Comparison of ENCODE assay signal across 1 cellular context in the genomic region with DNA sequence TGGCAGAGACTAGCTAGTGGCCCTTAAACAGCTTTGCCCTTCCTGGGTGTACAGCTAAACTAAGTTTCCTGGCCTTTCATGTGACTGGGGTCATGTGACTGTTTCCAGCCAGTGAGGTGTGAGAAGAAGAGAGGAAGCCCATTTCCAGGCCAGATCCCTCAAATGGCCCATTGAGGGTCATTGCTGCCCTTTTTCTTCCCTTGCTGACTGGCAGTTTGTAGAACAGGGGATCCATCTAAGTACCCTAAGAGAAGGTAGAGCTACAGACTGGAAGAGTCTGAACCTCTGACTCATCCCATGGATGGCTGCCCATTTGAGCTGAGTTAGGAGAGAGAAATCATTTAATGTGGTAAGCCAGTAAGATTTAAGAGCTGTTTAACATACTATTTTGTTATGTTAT.
TF ChIP-seq lines count a peak whose summit lies in the region.

No MANE protein-coding gene starts in this region.

TF ChIP-seq in HepG2, 621 proteins besides CTCF, POLR2A, EP300 and RAD21:
- no peak for TF ChIP-seq TARDBP (CRISPR knock-in tag; IDR thresholded peaks at IDR 0.05)
- no peak for TF ChIP-seq ZNF224 (CRISPR knock-in tag; IDR thresholded peaks at IDR 0.05)
- TF ChIP-seq ZNF724P (CRISPR knock-in tag; IDR thresholded peaks at IDR 0.05; ENCODE audit: borderline replicate concordance) = no peak
- TF ChIP-seq, protein P1, sequence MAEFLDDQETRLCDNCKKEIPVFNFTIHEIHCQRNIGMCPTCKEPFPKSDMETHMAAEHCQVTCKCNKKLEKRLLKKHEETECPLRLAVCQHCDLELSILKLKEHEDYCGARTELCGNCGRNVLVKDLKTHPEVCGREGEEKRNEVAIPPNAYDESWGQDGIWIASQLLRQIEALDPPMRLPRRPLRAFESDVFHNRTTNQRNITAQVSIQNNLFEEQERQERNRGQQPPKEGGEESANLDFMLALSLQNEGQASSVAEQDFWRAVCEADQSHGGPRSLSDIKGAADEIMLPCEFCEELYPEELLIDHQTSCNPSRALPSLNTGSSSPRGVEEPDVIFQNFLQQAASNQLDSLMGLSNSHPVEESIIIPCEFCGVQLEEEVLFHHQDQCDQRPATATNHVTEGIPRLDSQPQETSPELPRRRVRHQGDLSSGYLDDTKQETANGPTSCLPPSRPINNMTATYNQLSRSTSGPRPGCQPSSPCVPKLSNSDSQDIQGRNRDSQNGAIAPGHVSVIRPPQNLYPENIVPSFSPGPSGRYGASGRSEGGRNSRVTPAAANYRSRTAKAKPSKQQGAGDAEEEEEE (CRISPR knock-in tag; IDR thresholded peaks at IDR 0.05; ENCODE audit: borderline replicate concordance) = no peak
- TF ChIP-seq GATAD2A (CRISPR knock-in tag; IDR thresholded peaks at IDR 0.05) = no peak
- no peak for TF ChIP-seq ELF3 (CRISPR knock-in tag; IDR thresholded peaks at IDR 0.05)
- TF ChIP-seq, protein P2, sequence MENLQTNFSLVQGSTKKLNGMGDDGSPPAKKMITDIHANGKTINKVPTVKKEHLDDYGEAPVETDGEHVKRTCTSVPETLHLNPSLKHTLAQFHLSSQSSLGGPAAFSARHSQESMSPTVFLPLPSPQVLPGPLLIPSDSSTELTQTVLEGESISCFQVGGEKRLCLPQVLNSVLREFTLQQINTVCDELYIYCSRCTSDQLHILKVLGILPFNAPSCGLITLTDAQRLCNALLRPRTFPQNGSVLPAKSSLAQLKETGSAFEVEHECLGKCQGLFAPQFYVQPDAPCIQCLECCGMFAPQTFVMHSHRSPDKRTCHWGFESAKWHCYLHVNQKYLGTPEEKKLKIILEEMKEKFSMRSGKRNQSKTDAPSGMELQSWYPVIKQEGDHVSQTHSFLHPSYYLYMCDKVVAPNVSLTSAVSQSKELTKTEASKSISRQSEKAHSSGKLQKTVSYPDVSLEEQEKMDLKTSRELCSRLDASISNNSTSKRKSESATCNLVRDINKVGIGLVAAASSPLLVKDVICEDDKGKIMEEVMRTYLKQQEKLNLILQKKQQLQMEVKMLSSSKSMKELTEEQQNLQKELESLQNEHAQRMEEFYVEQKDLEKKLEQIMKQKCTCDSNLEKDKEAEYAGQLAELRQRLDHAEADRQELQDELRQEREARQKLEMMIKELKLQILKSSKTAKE (CRISPR knock-in tag; IDR thresholded peaks at IDR 0.05; ENCODE audit: borderline replicate concordance) = no peak
- no peak for TF ChIP-seq ZMYM3 (CRISPR knock-in tag; IDR thresholded peaks at IDR 0.05)
- no peak for TF ChIP-seq FOXO1 (CRISPR knock-in tag; IDR thresholded peaks at IDR 0.05)
- TF ChIP-seq ZNF367 (CRISPR knock-in tag; IDR thresholded peaks at IDR 0.05; ENCODE audit: borderline replicate concordance) = no peak
- TF ChIP-seq ZMYM4 (CRISPR knock-in tag; IDR thresholded peaks at IDR 0.05) = 0 out of 2 replicates have a peak, but pooled peaks have one; percentile 11
- TF ChIP-seq ZSCAN9 (CRISPR knock-in tag; IDR thresholded peaks at IDR 0.05; ENCODE audit: borderline replicate concordance) = no peak
- TF ChIP-seq ZNF333 (CRISPR knock-in tag; IDR thresholded peaks at IDR 0.05; ENCODE audit: borderline replicate concordance) = no peak
- no peak for TF ChIP-seq MXD4 (CRISPR knock-in tag; IDR thresholded peaks at IDR 0.05)
- no peak for TF ChIP-seq ZNF282 (IDR thresholded peaks at IDR 0.05; ENCODE audit: partially characterized antibody)
- peak; percentile 62 for TF ChIP-seq NFYB (CRISPR knock-in tag; IDR thresholded peaks at IDR 0.05)
- TF ChIP-seq POLR2AphosphoS5 (IDR thresholded peaks at IDR 0.05; ENCODE audit: low read depth, low read length) = peak; percentile 32; the same call in 1 of the 2 replicates
- TF ChIP-seq, protein P3, sequence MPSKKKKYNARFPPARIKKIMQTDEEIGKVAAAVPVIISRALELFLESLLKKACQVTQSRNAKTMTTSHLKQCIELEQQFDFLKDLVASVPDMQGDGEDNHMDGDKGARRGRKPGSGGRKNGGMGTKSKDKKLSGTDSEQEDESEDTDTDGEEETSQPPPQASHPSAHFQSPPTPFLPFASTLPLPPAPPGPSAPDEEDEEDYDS (CRISPR knock-in tag; IDR thresholded peaks at IDR 0.05) = no peak
- no peak for TF ChIP-seq NFKB2 (CRISPR knock-in tag; IDR thresholded peaks at IDR 0.05; ENCODE audit: borderline replicate concordance)
- peak; percentile 9; the same call in 1 of the 2 replicates for TF ChIP-seq ELF1 (CRISPR knock-in tag; IDR thresholded peaks at IDR 0.05)
- peak; percentile 75 for TF ChIP-seq KAT8 (CRISPR knock-in tag; IDR thresholded peaks at IDR 0.05)
- TF ChIP-seq RAD51 (IDR thresholded peaks at IDR 0.05; ENCODE audit: borderline replicate concordance) = peak; percentile 77
- TF ChIP-seq SAP130 (CRISPR knock-in tag; IDR thresholded peaks at IDR 0.05; ENCODE audit: low read depth) = peak; percentile 48; the same call in 1 of the 2 replicates
- TF ChIP-seq HDAC2 (CRISPR knock-in tag; IDR thresholded peaks at IDR 0.05) = no peak
- TF ChIP-seq ZNF230 (CRISPR knock-in tag; IDR thresholded peaks at IDR 0.05) = no peak
- TF ChIP-seq GATAD1 (CRISPR knock-in tag; IDR thresholded peaks at IDR 0.05) = peak; percentile 29; the same call in 1 of the 2 replicates
- TF ChIP-seq NFYC (CRISPR knock-in tag; IDR thresholded peaks at IDR 0.05) = peak; percentile 70
- TF ChIP-seq, protein P4, sequence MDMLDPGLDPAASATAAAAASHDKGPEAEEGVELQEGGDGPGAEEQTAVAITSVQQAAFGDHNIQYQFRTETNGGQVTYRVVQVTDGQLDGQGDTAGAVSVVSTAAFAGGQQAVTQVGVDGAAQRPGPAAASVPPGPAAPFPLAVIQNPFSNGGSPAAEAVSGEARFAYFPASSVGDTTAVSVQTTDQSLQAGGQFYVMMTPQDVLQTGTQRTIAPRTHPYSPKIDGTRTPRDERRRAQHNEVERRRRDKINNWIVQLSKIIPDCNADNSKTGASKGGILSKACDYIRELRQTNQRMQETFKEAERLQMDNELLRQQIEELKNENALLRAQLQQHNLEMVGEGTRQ (IDR thresholded peaks at IDR 0.05; ENCODE audit: low read depth, low read length) = peak; percentile 77
- TF ChIP-seq, protein P4 (CRISPR knock-in tag; IDR thresholded peaks at IDR 0.05; ENCODE audit: borderline replicate concordance) = peak; percentile 85; the same call in 1 of the 2 replicates
- TF ChIP-seq, protein P5, sequence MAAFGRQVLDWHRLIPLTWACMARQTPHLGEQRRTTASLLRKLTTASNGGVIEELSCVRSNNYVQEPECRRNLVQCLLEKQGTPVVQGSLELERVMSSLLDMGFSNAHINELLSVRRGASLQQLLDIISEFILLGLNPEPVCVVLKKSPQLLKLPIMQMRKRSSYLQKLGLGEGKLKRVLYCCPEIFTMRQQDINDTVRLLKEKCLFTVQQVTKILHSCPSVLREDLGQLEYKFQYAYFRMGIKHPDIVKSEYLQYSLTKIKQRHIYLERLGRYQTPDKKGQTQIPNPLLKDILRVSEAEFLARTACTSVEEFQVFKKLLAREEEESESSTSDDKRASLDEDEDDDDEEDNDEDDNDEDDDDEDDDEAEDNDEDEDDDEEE (CRISPR knock-in tag; IDR thresholded peaks at IDR 0.05) = no peak
- TF ChIP-seq EHMT2 (IDR thresholded peaks at IDR 0.05; ENCODE audit: borderline replicate concordance, low read depth, low read length) = no peak
- TF ChIP-seq, protein P6, sequence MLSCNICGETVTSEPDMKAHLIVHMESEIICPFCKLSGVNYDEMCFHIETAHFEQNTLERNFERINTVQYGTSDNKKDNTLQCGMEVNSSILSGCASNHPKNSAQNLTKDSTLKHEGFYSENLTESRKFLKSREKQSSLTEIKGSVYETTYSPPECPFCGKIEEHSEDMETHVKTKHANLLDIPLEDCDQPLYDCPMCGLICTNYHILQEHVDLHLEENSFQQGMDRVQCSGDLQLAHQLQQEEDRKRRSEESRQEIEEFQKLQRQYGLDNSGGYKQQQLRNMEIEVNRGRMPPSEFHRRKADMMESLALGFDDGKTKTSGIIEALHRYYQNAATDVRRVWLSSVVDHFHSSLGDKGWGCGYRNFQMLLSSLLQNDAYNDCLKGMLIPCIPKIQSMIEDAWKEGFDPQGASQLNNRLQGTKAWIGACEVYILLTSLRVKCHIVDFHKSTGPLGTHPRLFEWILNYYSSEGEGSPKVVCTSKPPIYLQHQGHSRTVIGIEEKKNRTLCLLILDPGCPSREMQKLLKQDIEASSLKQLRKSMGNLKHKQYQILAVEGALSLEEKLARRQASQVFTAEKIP (CRISPR knock-in tag; IDR thresholded peaks at IDR 0.05; ENCODE audit: borderline replicate concordance) = no peak
- TF ChIP-seq SP4 (CRISPR knock-in tag; IDR thresholded peaks at IDR 0.05) = no peak
- TF ChIP-seq, protein P7, sequence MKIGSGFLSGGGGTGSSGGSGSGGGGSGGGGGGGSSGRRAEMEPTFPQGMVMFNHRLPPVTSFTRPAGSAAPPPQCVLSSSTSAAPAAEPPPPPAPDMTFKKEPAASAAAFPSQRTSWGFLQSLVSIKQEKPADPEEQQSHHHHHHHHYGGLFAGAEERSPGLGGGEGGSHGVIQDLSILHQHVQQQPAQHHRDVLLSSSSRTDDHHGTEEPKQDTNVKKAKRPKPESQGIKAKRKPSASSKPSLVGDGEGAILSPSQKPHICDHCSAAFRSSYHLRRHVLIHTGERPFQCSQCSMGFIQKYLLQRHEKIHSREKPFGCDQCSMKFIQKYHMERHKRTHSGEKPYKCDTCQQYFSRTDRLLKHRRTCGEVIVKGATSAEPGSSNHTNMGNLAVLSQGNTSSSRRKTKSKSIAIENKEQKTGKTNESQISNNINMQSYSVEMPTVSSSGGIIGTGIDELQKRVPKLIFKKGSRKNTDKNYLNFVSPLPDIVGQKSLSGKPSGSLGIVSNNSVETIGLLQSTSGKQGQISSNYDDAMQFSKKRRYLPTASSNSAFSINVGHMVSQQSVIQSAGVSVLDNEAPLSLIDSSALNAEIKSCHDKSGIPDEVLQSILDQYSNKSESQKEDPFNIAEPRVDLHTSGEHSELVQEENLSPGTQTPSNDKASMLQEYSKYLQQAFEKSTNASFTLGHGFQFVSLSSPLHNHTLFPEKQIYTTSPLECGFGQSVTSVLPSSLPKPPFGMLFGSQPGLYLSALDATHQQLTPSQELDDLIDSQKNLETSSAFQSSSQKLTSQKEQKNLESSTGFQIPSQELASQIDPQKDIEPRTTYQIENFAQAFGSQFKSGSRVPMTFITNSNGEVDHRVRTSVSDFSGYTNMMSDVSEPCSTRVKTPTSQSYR (CRISPR knock-in tag; IDR thresholded peaks at IDR 0.05; ENCODE audit: borderline replicate concordance) = no peak
- no peak for TF ChIP-seq KLF6 (CRISPR knock-in tag; IDR thresholded peaks at IDR 0.05)
- TF ChIP-seq CC2D1A (CRISPR knock-in tag; IDR thresholded peaks at IDR 0.05) = no peak
- no peak for TF ChIP-seq ZBTB1 (CRISPR knock-in tag; IDR thresholded peaks at IDR 0.05; ENCODE audit: borderline replicate concordance)
